ENCODE assay signal across 12 cellular contexts in genomic region chr12:2248087-2248900, GRCh38.
DNase-seq lines count a peak whose midpoint lies in the region; ATAC-seq and TF ChIP-seq lines count a peak whose summit lies in the region.
"Had no signal": no experiment of that assay in that cellular context is flagged by ENCODE, and none has a peak within 500 bp of the region (broad histone marks: within the 10 kb centered on the region; RNA-seq: fewer than 3 reads in every experiment).

No MANE protein-coding gene starts in this region.

- peak overlapping the region; percentile 67 to 89 (median 81) for H3K27ac Mint-ChIP-seq in nephron
- no peak overlapping the region for H3K27ac Mint-ChIP-seq in naive thymus-derived CD4-positive, alpha-beta T cell
- H3K27ac Mint-ChIP-seq: T-helper 2 cell treated with Interferon-gamma antibody and Interleukin-4, amounts not matched to agents 5 μg/mL and 100 μg/mL, for 36 hours had no signal

- H3K36me3 Mint-ChIP-seq in nephron (ENCODE audit: low read depth), result no peaks in the 10 kb centered on the region
- no peaks in the 10 kb centered on the region for H3K36me3 Mint-ChIP-seq in naive thymus-derived CD4-positive, alpha-beta T cell

- H3K27me3 ChIP-seq in naive thymus-derived CD4-positive, alpha-beta T cell (ENCODE audit: control insufficient read depth in 2 of 2, insufficient read depth in 2 of 2, low read length in 2 of 2), result no peaks in the 10 kb centered on the region
- H3K27me3 ChIP-seq: brain microvascular endothelial cell had no signal

- peaks cover 13% of the 10 kb centered on the region for H3K27me3 Mint-ChIP-seq in nephron (ENCODE audit: low read depth)
- peaks cover 0 to 12% (median 4%) of the 10 kb centered on the region in 5 donors for H3K27me3 Mint-ChIP-seq in naive thymus-derived CD4-positive, alpha-beta T cell

- H3K9me3 Mint-ChIP-seq in nephron, result no peaks in the 10 kb centered on the region
- H3K9me3 Mint-ChIP-seq in naive thymus-derived CD4-positive, alpha-beta T cell, result no peaks in the 10 kb centered on the region
- H3K9me3 Mint-ChIP-seq: T-helper 2 cell treated with Interferon-gamma antibody and Interleukin-4, amounts not matched to agents 5 μg/mL and 100 μg/mL, for 36 hours had no signal

- DNase-seq in G401 (ENCODE audit: low spot score) (peak; percentile 42), NCI-H69 (lab: John Stamatoyannopoulos, UW) (peak; percentile 61), fibroblast of gingiva (ENCODE audit: low read depth) (peak; percentile 69), ACHN (no peak), SIG-M5 (lab: John Stamatoyannopoulos, UW) (no peak)
- DNase-seq in activated naive CD4-positive, alpha-beta T cell treated with Interleukin-2 at 50 U/mL for 16 hours, result no peak
- DNase-seq in naive thymus-derived CD4-positive, alpha-beta T cell, result no peak
- DNase-seq: lower lobe of right lung, retina had no signal

- H3K27ac ChIP-seq in naive thymus-derived CD4-positive, alpha-beta T cell (ENCODE audit: low read depth, low read length), result no peak overlapping the region
- H3K27ac ChIP-seq: brain microvascular endothelial cell, lower lobe of right lung had no signal

- H3K36me3 ChIP-seq in naive thymus-derived CD4-positive, alpha-beta T cell (ENCODE audit: control insufficient read depth in 2 of 3, insufficient read depth in 3 of 3, low read length in 3 of 3), result no peaks in the 10 kb centered on the region
- H3K36me3 ChIP-seq: brain microvascular endothelial cell, lower lobe of right lung had no signal

- POLR2A ChIA-PET in naive thymus-derived CD4-positive, alpha-beta T cell (lab: Charles Lee), result no interaction called here

- H3K4me3 Mint-ChIP-seq in nephron, result no peak overlapping the region
- H3K4me3 Mint-ChIP-seq in naive thymus-derived CD4-positive, alpha-beta T cell, result no peak overlapping the region
- H3K4me3 Mint-ChIP-seq: T-helper 2 cell treated with Interferon-gamma antibody and Interleukin-4, amounts not matched to agents 5 μg/mL and 100 μg/mL, for 36 hours had no signal

- peaks cover 46% of the 10 kb centered on the region for H3K4me1 Mint-ChIP-seq in nephron
- no peaks in the 10 kb centered on the region for H3K4me1 Mint-ChIP-seq in naive thymus-derived CD4-positive, alpha-beta T cell

- ATAC-seq in naive thymus-derived CD4-positive, alpha-beta T cell, result no peak
- ATAC-seq: lower lobe of right lung had no signal

- CTCF ChIA-PET in naive thymus-derived CD4-positive, alpha-beta T cell (lab: Charles Lee), result no interaction called here

- H3K4me3 ChIP-seq in naive thymus-derived CD4-positive, alpha-beta T cell (ENCODE audit: low read length), result no peak overlapping the region
- H3K4me3 ChIP-seq: lower lobe of right lung had no signal

- no peaks in the 10 kb centered on the region for H3K9me3 ChIP-seq in naive thymus-derived CD4-positive, alpha-beta T cell (ENCODE audit: control insufficient read depth in 2 of 3, low read length in 3 of 3)
- H3K9me3 ChIP-seq: lower lobe of right lung had no signal

- H3K4me1 ChIP-seq in naive thymus-derived CD4-positive, alpha-beta T cell (ENCODE audit: control insufficient read depth in 2 of 2, insufficient read depth in 2 of 2, low read length in 2 of 2), result no peaks in the 10 kb centered on the region
- H3K4me1 ChIP-seq: lower lobe of right lung had no signal

- TF ChIP-seq CTCF in nephron (IDR thresholded peaks at IDR 0.05; ENCODE audit: unreplicated experiment in 3 of 3), result no peak

- in situ Hi-C loops in G401 (cut with HindIII; ENCODE audit: low sequenced_read_pairs), result no loop called here
- in situ Hi-C loops in ACHN (cut with HindIII; ENCODE audit: low pct_ligation_motif_present, low pct_unique_long_range_greater_than_20kb, low sequenced_read_pairs), result no loop called here

- intact Hi-C loops in naive thymus-derived CD4-positive, alpha-beta T cell (cut with micrococcal nuclease), result no loop called here

Comparison
In these comparisons a context has a peak if more than half of its experiments do, and no peak if none do; other contexts are left out.
1. DNase-seq: peak in G401 (single experiment), NCI-H69 (single experiment) and fibroblast of gingiva (single experiment); none in activated naive CD4-positive, alpha-beta T cell treated with Interleukin-2 at 50 U/mL for 16 hours (single experiment), ACHN (single experiment), SIG-M5 (single experiment) and naive thymus-derived CD4-positive, alpha-beta T cell (0 of 9).
2. H3K27ac Mint-ChIP-seq: peak in nephron (3 of 3); none in naive thymus-derived CD4-positive, alpha-beta T cell (0 of 9).